In the genomic region with DNA sequence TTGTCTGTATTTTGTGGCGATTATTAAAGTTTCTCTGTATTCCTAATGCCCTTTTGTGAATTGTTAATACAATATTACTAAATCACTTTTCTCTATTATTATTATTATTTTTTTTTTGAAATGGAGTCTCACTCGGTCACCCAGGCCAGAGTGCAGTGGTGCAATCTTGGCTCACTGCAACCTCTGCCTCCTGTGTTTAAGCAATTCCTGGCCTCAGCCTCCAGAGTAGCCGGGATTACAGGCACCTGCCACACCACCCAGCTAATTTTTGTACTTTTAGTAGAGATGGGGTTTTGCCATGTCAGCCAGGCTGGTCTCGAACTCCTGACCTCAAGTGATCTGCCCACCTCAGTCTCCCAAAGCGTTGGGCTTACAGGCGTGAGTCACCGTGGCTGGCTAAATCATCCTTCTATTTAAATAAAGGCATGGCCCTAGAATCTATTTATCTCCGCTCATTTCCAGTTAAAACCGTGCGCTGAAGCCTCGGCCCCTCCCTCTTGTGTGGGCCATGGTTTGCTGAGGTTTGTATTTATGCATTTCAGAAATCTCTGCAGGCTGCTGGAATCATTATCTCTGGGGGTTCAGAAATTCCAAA, we compare ENCODE assay signal across 19 cellular contexts.
A peak's percentile ranks its signal among the peaks of the same experiment; 100 is the strongest.
DNase-seq lines count a peak whose midpoint lies in the region; ATAC-seq and TF ChIP-seq lines count a peak whose summit lies in the region.
"Had no signal": no experiment of that assay in that cellular context is flagged by ENCODE, and none has a peak within 500 bp of the region (broad histone marks: within the 10 kb centered on the region; RNA-seq: fewer than 3 reads in every experiment).

No MANE protein-coding gene starts in this region.

- H3K4me1 ChIP-seq in right lobe of liver = peaks cover 0 to 39% (median 10%) of the 10 kb centered on the region in 4 donors
- H3K4me1 ChIP-seq: Peyer's patch had no signal

- no peaks in the 10 kb centered on the region for H3K27me3 ChIP-seq in right lobe of liver
- H3K27me3 ChIP-seq: Peyer's patch had no signal

- WGBS in right lobe of liver (ENCODE audit: insufficient coverage, low coverage, low lambda C conversion rate, missing lambda C conversion rate) = 42% methylated on average over 10 of the region's 11 CpGs

- H3K9me3 Mint-ChIP-seq in activated CD4-positive, alpha-beta T cell treated with anti-CD3 and anti-CD28 coated beads, Interleukin-2, amount 10 ng/mL, durations not matched to agents 24 days and 14 days = peaks cover 3% of the 10 kb centered on the region
- peaks cover 4% of the 10 kb centered on the region for H3K9me3 Mint-ChIP-seq in activated CD4-positive, alpha-beta T cell treated with anti-CD3 and anti-CD28 coated beads for 36 hours (ENCODE audit: low read depth)

- peak overlapping the region in 2 of 3 donors; percentile 41 to 83 for H3K27ac ChIP-seq in right lobe of liver
- H3K27ac ChIP-seq: 22Rv1, GM23248, Peyer's patch, SK-N-MC had no signal

- no peaks in the 10 kb centered on the region for H3K36me3 Mint-ChIP-seq in activated CD4-positive, alpha-beta T cell treated with anti-CD3 and anti-CD28 coated beads, Interleukin-2, amount 10 ng/mL, durations not matched to agents 24 days and 14 days (ENCODE audit: low read depth)
- H3K36me3 Mint-ChIP-seq in activated CD4-positive, alpha-beta T cell treated with anti-CD3 and anti-CD28 coated beads for 36 hours (ENCODE audit: low read depth) = no peaks in the 10 kb centered on the region

- H3K27ac Mint-ChIP-seq in activated CD4-positive, alpha-beta T cell treated with anti-CD3 and anti-CD28 coated beads, Interleukin-2, amount 10 ng/mL, durations not matched to agents 24 days and 14 days = no peak overlapping the region
- H3K27ac Mint-ChIP-seq in activated CD4-positive, alpha-beta T cell treated with anti-CD3 and anti-CD28 coated beads for 36 hours = no peak overlapping the region
- H3K27ac Mint-ChIP-seq: B cell had no signal

- H3K4me3 Mint-ChIP-seq in activated CD4-positive, alpha-beta T cell treated with anti-CD3 and anti-CD28 coated beads, Interleukin-2, amount 10 ng/mL, durations not matched to agents 24 days and 14 days = no peak overlapping the region
- no peak overlapping the region for H3K4me3 Mint-ChIP-seq in activated CD4-positive, alpha-beta T cell treated with anti-CD3 and anti-CD28 coated beads for 36 hours
- H3K4me3 Mint-ChIP-seq: B cell had no signal

- TF ChIP-seq CTCF in right lobe of liver (IDR thresholded peaks at IDR 0.05) = no peak

- CTCF ChIA-PET in activated CD4-positive, alpha-beta T cell treated with anti-CD3 and anti-CD28 coated beads for 36 hours (lab: Charles Lee) = no interaction called here

- peak; percentile 13 for DNase-seq in activated CD4-positive, alpha-beta T cell treated with anti-CD3 and anti-CD28 coated beads, Interleukin-2, amount 10 ng/mL, durations not matched to agents 24 days and 14 days
- no peak for DNase-seq in activated CD4-positive, alpha-beta T cell treated with anti-CD3 and anti-CD28 coated beads for 36 hours
- DNase-seq in astrocyte of the hippocampus (ENCODE audit: low read depth, low spot score) (peak; percentile 21), right lobe of liver (peak in 2 of 3 donors; percentile 25 to 72), T-helper 2 cell (no peak), NCI-H82 treated with DMSO at 0.1 percent for 48 hours (lab: John Stamatoyannopoulos, UW; ENCODE audit: unreplicated experiment) (no peak), hypothalamus (lab: John Stamatoyannopoulos, UW) (no peak), DMS114 treated with DMSO at 0.1 percent for 48 hours (lab: John Stamatoyannopoulos, UW; ENCODE audit: unreplicated experiment) (no peak)
- DNase-seq: GDM1, GM23248, NCI-H1048, NCI-H1436 treated with DMSO at 0.1 percent for 48 hours, NCI-H2029, NCI-H446 treated with DMSO at 0.1 percent for 48 hours, NCI-H69, Peyer's patch had no signal

- no peak for TF ChIP-seq POLR2A in right lobe of liver (IDR thresholded peaks at IDR 0.05)

- POLR2A ChIA-PET in activated CD4-positive, alpha-beta T cell treated with anti-CD3 and anti-CD28 coated beads for 36 hours (lab: Charles Lee) = no interaction called here

- intact Hi-C loops in activated CD4-positive, alpha-beta T cell treated with anti-CD3 and anti-CD28 coated beads, Interleukin-2, amount 10 ng/mL, durations not matched to agents 24 days and 14 days (cut with micrococcal nuclease) = no loop called here
- intact Hi-C loops in activated CD4-positive, alpha-beta T cell treated with anti-CD3 and anti-CD28 coated beads for 36 hours (cut with DNase I, micrococcal nuclease) = no loop called here
- intact Hi-C loops in right lobe of liver (cut with DNase I) = no loop called here

- ATAC-seq in activated CD4-positive, alpha-beta T cell treated with anti-CD3 and anti-CD28 coated beads for 36 hours = no peak
- peak; percentile 28 to 74 (median 57) for ATAC-seq in right lobe of liver

- H3K4me1 Mint-ChIP-seq in activated CD4-positive, alpha-beta T cell treated with anti-CD3 and anti-CD28 coated beads, Interleukin-2, amount 10 ng/mL, durations not matched to agents 24 days and 14 days = peaks cover 8% of the 10 kb centered on the region
- H3K4me1 Mint-ChIP-seq in activated CD4-positive, alpha-beta T cell treated with anti-CD3 and anti-CD28 coated beads for 36 hours = peaks cover 5% of the 10 kb centered on the region
- H3K4me1 Mint-ChIP-seq: B cell had no signal

- H3K27me3 Mint-ChIP-seq in activated CD4-positive, alpha-beta T cell treated with anti-CD3 and anti-CD28 coated beads, Interleukin-2, amount 10 ng/mL, durations not matched to agents 24 days and 14 days = peaks cover 10% of the 10 kb centered on the region
- H3K27me3 Mint-ChIP-seq in activated CD4-positive, alpha-beta T cell treated with anti-CD3 and anti-CD28 coated beads for 36 hours = peaks cover 12% of the 10 kb centered on the region
- H3K27me3 Mint-ChIP-seq: B cell had no signal

- no peaks in the 10 kb centered on the region for H3K36me3 ChIP-seq in right lobe of liver
- H3K36me3 ChIP-seq: Peyer's patch had no signal

- peak overlapping the region in 2 of 3 donors; percentile 6 to 35 for H3K4me3 ChIP-seq in right lobe of liver
- H3K4me3 ChIP-seq: GM23248, Peyer's patch, SK-N-MC had no signal

- H3K9me3 ChIP-seq in right lobe of liver = no peaks in the 10 kb centered on the region
- H3K9me3 ChIP-seq: Peyer's patch had no signal

Comparison
In these comparisons a context has a peak if more than half of its experiments do, and no peak if none do; other contexts are left out.
1. DNase-seq: peak in activated CD4-positive, alpha-beta T cell treated with anti-CD3 and anti-CD28 coated beads, Interleukin-2, amount 10 ng/mL, durations not matched to agents 24 days and 14 days (single experiment), astrocyte of the hippocampus (single experiment) and right lobe of liver (2 of 3); none in activated CD4-positive, alpha-beta T cell treated with anti-CD3 and anti-CD28 coated beads for 36 hours (single experiment), T-helper 2 cell (0 of 5), NCI-H82 treated with DMSO at 0.1 percent for 48 hours (single experiment), hypothalamus (0 of 51) and DMS114 treated with DMSO at 0.1 percent for 48 hours (single experiment).